In genomic region chr5:34927785-34928184, GRCh38 we compare ENCODE assay signal across 2 cellular contexts.
A peak's percentile ranks its signal among the peaks of the same experiment; 100 is the strongest.
TF ChIP-seq lines count a peak whose summit lies in the region.

No MANE protein-coding gene starts in this region.

TF ChIP-seq in PFSK-1, 5 proteins besides CTCF, POLR2A, EP300 and RAD21:
- no peak for TF ChIP-seq REST (IDR thresholded peaks at IDR 0.05; ENCODE audit: insufficient read depth in 1 of 2, low read depth in 2 of 2, low read length in 2 of 2)
- TF ChIP-seq TAF1 (IDR thresholded peaks at IDR 0.05; ENCODE audit: borderline replicate concordance, insufficient read depth, low read length), result no peak
- no peak for TF ChIP-seq SIN3A (IDR thresholded peaks at IDR 0.05; ENCODE audit: borderline replicate concordance, insufficient read depth, low read length)
- TF ChIP-seq FOXP2 (optimal IDR thresholded peaks at IDR 0.05; ENCODE audit: borderline replicate concordance, extremely low read depth, extremely low read length, insufficient read depth), result no peak
- peak; percentile 7; the same call in 1 of the 2 replicates for TF ChIP-seq POLR2AphosphoS5 (IDR thresholded peaks at IDR 0.05; ENCODE audit: low read depth, low read length)

TF ChIP-seq in K562, 482 proteins besides CTCF, POLR2A, EP300 and RAD21:
- TF ChIP-seq ZNF197 (CRISPR knock-in tag; IDR thresholded peaks at IDR 0.05; ENCODE audit: low read depth) (no peak), ZNF583 (CRISPR knock-in tag; IDR thresholded peaks at IDR 0.05) (no peak), ZNF444 (CRISPR knock-in tag; IDR thresholded peaks at IDR 0.05) (no peak), MXI1 (IDR thresholded peaks at IDR 0.05; ENCODE audit: low read depth, low read length) (no peak), POLR2AphosphoS2 (IDR thresholded peaks at IDR 0.05; ENCODE audit: low read length) (peak; percentile 65; the same call in 1 of the 2 replicates), ARID1B (IDR thresholded peaks at IDR 0.05) (no peak), CGGBP1 (CRISPR knock-in tag; IDR thresholded peaks at IDR 0.05) (no peak), ZNF512 (tag; IDR thresholded peaks at IDR 0.05) (no peak), POLR2AphosphoS5 (IDR thresholded peaks at IDR 0.05; ENCODE audit: control insufficient read depth, insufficient read depth, low read depth, low read length) (peak; percentile 39; the same call in 1 of the 2 replicates), GMEB1 (CRISPR knock-in tag; IDR thresholded peaks at IDR 0.05) (no peak), PML (IDR thresholded peaks at IDR 0.05; ENCODE audit: low read length) (0 out of 2 replicates have a peak, but pooled peaks have one; percentile 13), POLR2B (IDR thresholded peaks at IDR 0.05; ENCODE audit: low read depth, partially characterized antibody) (peak; percentile 42)
